In the genomic region with DNA sequence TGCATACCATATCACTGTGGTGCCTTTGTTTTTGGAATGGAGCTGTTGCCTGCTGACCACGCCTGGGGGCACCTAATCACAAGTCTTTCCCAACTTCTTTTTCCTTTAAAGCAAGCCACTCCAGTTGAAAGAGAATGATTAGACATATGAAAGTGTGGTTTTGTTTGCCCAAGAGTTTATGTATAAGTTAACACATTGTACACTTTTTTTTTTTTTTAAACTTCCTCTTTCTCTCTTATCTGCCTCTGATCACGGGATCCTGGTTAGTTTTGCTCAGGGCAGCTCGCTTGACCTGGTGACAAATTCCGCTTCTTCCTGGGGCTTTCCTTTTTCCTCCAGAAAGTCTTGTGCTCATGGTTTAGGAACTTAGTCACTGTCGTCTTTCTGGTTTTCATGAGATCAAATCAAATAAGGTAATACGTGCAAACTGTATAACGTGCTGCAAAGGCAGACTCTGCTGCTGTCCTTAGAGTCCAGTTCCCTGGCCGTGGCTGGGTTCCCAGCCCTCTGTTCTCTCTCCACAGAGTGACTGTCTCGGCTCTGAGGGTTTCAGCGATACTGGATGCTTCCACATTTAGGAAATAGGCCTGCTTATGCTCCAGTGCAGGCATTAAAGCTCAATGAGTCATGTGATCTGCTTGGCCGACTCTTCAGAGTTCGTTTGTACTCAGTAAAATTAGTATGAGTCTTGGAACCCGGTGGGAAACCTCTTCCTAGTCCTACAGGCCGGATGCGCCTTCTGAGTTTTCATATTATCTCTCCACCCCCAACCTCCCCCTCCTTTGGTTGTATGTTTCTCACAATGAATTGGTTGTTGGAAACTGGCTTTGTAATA, we compare ENCODE assay signal across 8 cellular contexts.
DNase-seq lines count a peak whose midpoint lies in the region; ATAC-seq and TF ChIP-seq lines count a peak whose summit lies in the region.

No MANE protein-coding gene starts in this region.

- no peak for TF ChIP-seq CTCF in parathyroid adenoma (IDR thresholded peaks at IDR 0.05)

- no peaks in the 10 kb centered on the region for H3K36me3 ChIP-seq in parathyroid adenoma (ENCODE audit: control insufficient read depth, insufficient read depth, low read length)

- H3K9me3 ChIP-seq in parathyroid adenoma (ENCODE audit: control insufficient read depth, low read length) = no peaks in the 10 kb centered on the region

- H3K27ac ChIP-seq in parathyroid adenoma = no peak overlapping the region

- no peak overlapping the region for H3K4me3 ChIP-seq in parathyroid adenoma (ENCODE audit: low read depth, low read length)

- ATAC-seq in HG02623 (IDR thresholded peaks at IDR 0.05; ENCODE audit: unreplicated experiment) (peak; percentile 39), HG03045 (IDR thresholded peaks at IDR 0.05; ENCODE audit: unreplicated experiment) (no peak)

- DNase-seq in activated CD4-positive, alpha-beta T cell treated with anti-CD3 and anti-CD28 coated beads for 4 hours = peak; percentile 17 to 22
- no peak for DNase-seq in activated CD4-positive, alpha-beta T cell treated with anti-CD3 and anti-CD28 coated beads, Interleukin-2, amount 50 U/mL, for 1 hour
- DNase-seq in NCI-H446 treated with DMSO at 0.1 percent for 48 hours (lab: John Stamatoyannopoulos, UW) (peak; percentile 84), head of caudate nucleus (peak in 35 of 42 donors; percentile 13 to 76 (median 45))
- peak; percentile 28 for DNase-seq in activated naive CD4-positive, alpha-beta T cell treated with anti-CD3 and anti-CD28 coated beads, Interleukin-2, amount 50 U/mL, for 16 hours

- peak overlapping the region; percentile 32 for H2AFZ ChIP-seq in parathyroid adenoma

- no peaks in the 10 kb centered on the region for H3K27me3 ChIP-seq in parathyroid adenoma (ENCODE audit: control insufficient read depth, insufficient read depth, low read length)

- no peaks in the 10 kb centered on the region for H3K4me1 ChIP-seq in parathyroid adenoma

- peaks cover 3% of the 10 kb centered on the region for H3K79me2 ChIP-seq in parathyroid adenoma

- intact Hi-C loops in head of caudate nucleus (cut with DNase I) = no loop called here

- H3K4me2 ChIP-seq in parathyroid adenoma (ENCODE audit: low read length) = peak overlapping the region; percentile 28

- H3K9ac ChIP-seq in parathyroid adenoma = no peak overlapping the region
